Comparison of ENCODE assay signal across 2 cellular contexts in the genomic region with DNA sequence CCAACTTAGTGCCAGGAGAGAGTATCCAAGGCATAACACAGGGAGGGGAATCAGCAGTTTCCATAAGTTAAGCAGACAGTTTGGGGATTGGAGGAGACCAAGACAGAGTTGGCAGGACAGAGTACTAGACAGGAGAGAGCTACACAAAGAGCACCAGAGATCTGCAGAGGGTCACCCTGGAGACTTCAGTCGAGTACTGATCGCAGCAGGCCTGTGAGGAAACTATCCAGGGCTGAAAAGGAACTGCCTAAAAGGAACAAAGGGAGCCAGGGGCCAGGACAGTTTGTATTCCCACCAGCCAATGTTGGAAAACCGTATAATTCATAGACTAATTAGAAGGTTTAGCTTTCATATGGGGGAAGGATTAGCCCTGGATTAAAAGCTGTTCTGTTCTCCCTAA.
TF ChIP-seq lines count a peak whose summit lies in the region.

No MANE protein-coding gene starts in this region.

TF ChIP-seq in SK-N-SH treated with all-trans-retinoic acid at 6 μM for 48 hours, 23 proteins besides CTCF, POLR2A, EP300 and RAD21:
- TF ChIP-seq ZNF70 (CRISPR knock-in tag; IDR thresholded peaks at IDR 0.05): peak; percentile 47; the same call in 1 of the 2 replicates
- no peak for TF ChIP-seq RARB (CRISPR knock-in tag; IDR thresholded peaks at IDR 0.05)
TF ChIP-seq in SK-N-SH treated with all-trans-retinoic acid at 6 μM for 48 hours: peak in this region for 1.

TF ChIP-seq in SK-N-SH, 30 proteins besides CTCF, POLR2A, EP300 and RAD21:
- TF ChIP-seq, protein P1, sequence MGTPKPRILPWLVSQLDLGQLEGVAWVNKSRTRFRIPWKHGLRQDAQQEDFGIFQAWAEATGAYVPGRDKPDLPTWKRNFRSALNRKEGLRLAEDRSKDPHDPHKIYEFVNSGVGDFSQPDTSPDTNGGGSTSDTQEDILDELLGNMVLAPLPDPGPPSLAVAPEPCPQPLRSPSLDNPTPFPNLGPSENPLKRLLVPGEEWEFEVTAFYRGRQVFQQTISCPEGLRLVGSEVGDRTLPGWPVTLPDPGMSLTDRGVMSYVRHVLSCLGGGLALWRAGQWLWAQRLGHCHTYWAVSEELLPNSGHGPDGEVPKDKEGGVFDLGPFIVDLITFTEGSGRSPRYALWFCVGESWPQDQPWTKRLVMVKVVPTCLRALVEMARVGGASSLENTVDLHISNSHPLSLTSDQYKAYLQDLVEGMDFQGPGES (IDR thresholded peaks at IDR 0.05; ENCODE audit: low read depth, low read length): no peak
- TF ChIP-seq, protein P2, sequence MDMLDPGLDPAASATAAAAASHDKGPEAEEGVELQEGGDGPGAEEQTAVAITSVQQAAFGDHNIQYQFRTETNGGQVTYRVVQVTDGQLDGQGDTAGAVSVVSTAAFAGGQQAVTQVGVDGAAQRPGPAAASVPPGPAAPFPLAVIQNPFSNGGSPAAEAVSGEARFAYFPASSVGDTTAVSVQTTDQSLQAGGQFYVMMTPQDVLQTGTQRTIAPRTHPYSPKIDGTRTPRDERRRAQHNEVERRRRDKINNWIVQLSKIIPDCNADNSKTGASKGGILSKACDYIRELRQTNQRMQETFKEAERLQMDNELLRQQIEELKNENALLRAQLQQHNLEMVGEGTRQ (IDR thresholded peaks at IDR 0.05; ENCODE audit: borderline replicate concordance, low read depth, low read length): no peak
- TF ChIP-seq CHD2 (IDR thresholded peaks at IDR 0.05; ENCODE audit: low read length, partially characterized antibody) (no peak), TAF1 (IDR thresholded peaks at IDR 0.05; ENCODE audit: borderline replicate concordance, low read depth, low read length) (no peak), RXRA (IDR thresholded peaks at IDR 0.05; ENCODE audit: borderline replicate concordance, low read depth) (no peak), MEF2A (IDR thresholded peaks at IDR 0.05; ENCODE audit: borderline replicate concordance, low read depth) (no peak), YY1 (IDR thresholded peaks at IDR 0.05; ENCODE audit: low read depth) (no peak), GABPA (IDR thresholded peaks at IDR 0.05; ENCODE audit: low read depth) (no peak), SMC3 (IDR thresholded peaks at IDR 0.05; ENCODE audit: low read depth, low read length) (no peak), SIN3A (IDR thresholded peaks at IDR 0.05; ENCODE audit: borderline replicate concordance, low read depth, low read length) (no peak), NFIC (IDR thresholded peaks at IDR 0.05; ENCODE audit: borderline replicate concordance) (no peak), NRF1 (IDR thresholded peaks at IDR 0.05; ENCODE audit: low read depth, low read length) (no peak), POLR2AphosphoS5 (IDR thresholded peaks at IDR 0.05; ENCODE audit: low read depth, low read length) (no peak), TEAD4 (IDR thresholded peaks at IDR 0.05; ENCODE audit: borderline replicate concordance, insufficient read depth) (no peak), GATA2 (CRISPR knock-in tag; IDR thresholded peaks at IDR 0.05) (no peak), RFX5 (IDR thresholded peaks at IDR 0.05; ENCODE audit: low read length) (no peak)
- TF ChIP-seq, protein P3, sequence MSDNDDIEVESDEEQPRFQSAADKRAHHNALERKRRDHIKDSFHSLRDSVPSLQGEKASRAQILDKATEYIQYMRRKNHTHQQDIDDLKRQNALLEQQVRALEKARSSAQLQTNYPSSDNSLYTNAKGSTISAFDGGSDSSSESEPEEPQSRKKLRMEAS (IDR thresholded peaks at IDR 0.05; ENCODE audit: low read depth): no peak
- TF ChIP-seq, protein P4, sequence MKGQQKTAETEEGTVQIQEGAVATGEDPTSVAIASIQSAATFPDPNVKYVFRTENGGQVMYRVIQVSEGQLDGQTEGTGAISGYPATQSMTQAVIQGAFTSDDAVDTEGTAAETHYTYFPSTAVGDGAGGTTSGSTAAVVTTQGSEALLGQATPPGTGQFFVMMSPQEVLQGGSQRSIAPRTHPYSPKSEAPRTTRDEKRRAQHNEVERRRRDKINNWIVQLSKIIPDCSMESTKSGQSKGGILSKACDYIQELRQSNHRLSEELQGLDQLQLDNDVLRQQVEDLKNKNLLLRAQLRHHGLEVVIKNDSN (IDR thresholded peaks at IDR 0.05; ENCODE audit: borderline replicate concordance, low read depth): no peak
- TF ChIP-seq, protein P5, sequence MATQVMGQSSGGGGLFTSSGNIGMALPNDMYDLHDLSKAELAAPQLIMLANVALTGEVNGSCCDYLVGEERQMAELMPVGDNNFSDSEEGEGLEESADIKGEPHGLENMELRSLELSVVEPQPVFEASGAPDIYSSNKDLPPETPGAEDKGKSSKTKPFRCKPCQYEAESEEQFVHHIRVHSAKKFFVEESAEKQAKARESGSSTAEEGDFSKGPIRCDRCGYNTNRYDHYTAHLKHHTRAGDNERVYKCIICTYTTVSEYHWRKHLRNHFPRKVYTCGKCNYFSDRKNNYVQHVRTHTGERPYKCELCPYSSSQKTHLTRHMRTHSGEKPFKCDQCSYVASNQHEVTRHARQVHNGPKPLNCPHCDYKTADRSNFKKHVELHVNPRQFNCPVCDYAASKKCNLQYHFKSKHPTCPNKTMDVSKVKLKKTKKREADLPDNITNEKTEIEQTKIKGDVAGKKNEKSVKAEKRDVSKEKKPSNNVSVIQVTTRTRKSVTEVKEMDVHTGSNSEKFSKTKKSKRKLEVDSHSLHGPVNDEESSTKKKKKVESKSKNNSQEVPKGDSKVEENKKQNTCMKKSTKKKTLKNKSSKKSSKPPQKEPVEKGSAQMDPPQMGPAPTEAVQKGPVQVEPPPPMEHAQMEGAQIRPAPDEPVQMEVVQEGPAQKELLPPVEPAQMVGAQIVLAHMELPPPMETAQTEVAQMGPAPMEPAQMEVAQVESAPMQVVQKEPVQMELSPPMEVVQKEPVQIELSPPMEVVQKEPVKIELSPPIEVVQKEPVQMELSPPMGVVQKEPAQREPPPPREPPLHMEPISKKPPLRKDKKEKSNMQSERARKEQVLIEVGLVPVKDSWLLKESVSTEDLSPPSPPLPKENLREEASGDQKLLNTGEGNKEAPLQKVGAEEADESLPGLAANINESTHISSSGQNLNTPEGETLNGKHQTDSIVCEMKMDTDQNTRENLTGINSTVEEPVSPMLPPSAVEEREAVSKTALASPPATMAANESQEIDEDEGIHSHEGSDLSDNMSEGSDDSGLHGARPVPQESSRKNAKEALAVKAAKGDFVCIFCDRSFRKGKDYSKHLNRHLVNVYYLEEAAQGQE (IDR thresholded peaks at IDR 0.05; ENCODE audit: low read depth, low read length): no peak
